1 cellular context compared by ENCODE assay signal in the genomic region with DNA sequence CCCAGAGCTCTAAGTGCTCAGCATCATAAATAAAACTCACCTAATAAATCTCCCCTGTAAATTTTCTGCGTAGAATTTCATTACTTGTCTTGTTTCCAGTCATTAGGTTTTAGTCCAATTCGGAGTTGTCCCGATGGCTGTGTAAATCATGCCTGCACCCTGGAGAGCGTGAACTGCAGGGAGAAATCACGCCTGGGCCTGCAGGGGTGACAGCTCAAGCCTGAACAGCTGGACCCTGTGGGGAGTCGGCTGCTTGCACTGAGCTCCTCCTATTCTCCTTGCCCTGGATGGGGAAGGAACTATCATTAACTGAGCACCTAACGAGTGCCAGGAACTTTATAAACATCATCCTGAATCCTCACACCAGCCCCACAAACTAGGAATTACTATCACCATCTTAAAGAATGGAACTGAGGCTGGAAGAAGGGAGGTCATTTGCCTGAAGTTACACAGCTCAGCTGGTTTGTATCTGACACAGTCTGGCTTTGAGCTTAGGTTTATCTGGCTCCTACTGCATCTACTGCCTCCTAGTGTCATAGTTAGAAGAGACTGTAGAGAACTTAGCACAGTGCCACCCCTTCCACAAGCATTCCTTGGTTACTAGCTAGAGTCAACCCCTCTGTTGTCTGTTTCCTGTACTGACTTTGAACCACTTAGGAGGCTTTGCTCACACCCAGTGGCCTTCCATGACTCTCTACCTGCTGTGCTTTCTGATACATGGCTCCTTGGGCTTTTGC.
TF ChIP-seq lines count a peak whose summit lies in the region.

No MANE protein-coding gene starts in this region.

TF ChIP-seq in HCT116, 20 proteins besides CTCF, POLR2A, EP300 and RAD21 (continued from another document):
- TF ChIP-seq, protein P1, sequence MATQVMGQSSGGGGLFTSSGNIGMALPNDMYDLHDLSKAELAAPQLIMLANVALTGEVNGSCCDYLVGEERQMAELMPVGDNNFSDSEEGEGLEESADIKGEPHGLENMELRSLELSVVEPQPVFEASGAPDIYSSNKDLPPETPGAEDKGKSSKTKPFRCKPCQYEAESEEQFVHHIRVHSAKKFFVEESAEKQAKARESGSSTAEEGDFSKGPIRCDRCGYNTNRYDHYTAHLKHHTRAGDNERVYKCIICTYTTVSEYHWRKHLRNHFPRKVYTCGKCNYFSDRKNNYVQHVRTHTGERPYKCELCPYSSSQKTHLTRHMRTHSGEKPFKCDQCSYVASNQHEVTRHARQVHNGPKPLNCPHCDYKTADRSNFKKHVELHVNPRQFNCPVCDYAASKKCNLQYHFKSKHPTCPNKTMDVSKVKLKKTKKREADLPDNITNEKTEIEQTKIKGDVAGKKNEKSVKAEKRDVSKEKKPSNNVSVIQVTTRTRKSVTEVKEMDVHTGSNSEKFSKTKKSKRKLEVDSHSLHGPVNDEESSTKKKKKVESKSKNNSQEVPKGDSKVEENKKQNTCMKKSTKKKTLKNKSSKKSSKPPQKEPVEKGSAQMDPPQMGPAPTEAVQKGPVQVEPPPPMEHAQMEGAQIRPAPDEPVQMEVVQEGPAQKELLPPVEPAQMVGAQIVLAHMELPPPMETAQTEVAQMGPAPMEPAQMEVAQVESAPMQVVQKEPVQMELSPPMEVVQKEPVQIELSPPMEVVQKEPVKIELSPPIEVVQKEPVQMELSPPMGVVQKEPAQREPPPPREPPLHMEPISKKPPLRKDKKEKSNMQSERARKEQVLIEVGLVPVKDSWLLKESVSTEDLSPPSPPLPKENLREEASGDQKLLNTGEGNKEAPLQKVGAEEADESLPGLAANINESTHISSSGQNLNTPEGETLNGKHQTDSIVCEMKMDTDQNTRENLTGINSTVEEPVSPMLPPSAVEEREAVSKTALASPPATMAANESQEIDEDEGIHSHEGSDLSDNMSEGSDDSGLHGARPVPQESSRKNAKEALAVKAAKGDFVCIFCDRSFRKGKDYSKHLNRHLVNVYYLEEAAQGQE (IDR thresholded peaks at IDR 0.05; ENCODE audit: low read depth): no peak
- TF ChIP-seq CEBPB (IDR thresholded peaks at IDR 0.05; ENCODE audit: low read depth) (no peak), ZNF274 (IDR thresholded peaks at IDR 0.05; ENCODE audit: low read depth, low read length) (no peak), SRF (IDR thresholded peaks at IDR 0.05; ENCODE audit: low read depth) (no peak), YY1 (IDR thresholded peaks at IDR 0.05; ENCODE audit: extremely low read depth, insufficient replicate concordance, low read depth, low read length) (no peak)
- TF ChIP-seq, protein P2, sequence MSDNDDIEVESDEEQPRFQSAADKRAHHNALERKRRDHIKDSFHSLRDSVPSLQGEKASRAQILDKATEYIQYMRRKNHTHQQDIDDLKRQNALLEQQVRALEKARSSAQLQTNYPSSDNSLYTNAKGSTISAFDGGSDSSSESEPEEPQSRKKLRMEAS (IDR thresholded peaks at IDR 0.05): no peak
